ENCODE assay signal across 9 cellular contexts in genomic region chr1:7953850-7954609, GRCh38. TPM values are rescaled to one million over a fixed set of nuclear protein-coding genes. Genes with fewer than 3 reads are reported as not detected.
DNase-seq lines count a peak whose midpoint lies in the region; ATAC-seq and TF ChIP-seq lines count a peak whose summit lies in the region.
"Had no signal": no experiment of that assay in that cellular context is flagged by ENCODE, and none has a peak within 500 bp of the region (broad histone marks: within the 10 kb centered on the region; RNA-seq: fewer than 3 reads in every experiment).

No MANE protein-coding gene starts in this region.

- peak; percentile 91 for DNase-seq in Calu3
- DNase-seq in RPMI7951 (ENCODE audit: low read depth), result peak; percentile 89
- DNase-seq in activated effector memory CD4-positive, alpha-beta T cell treated with Interleukin-2 at 50 U/mL for 16 hours, result peak; percentile 58
- peak; percentile 84 for DNase-seq in fibroblast of the conjunctiva (ENCODE audit: low read depth)
- peak; percentile 97 for DNase-seq in occipital lobe (lab: John Stamatoyannopoulos, UW)
- peak; percentile 98 for DNase-seq in testis

- peaks cover 16% of the 10 kb centered on the region for H3K36me3 Mint-ChIP-seq in Calu3 (ENCODE audit: insufficient read depth, unreplicated experiment)

- intact Hi-C loops in Calu3 (cut with micrococcal nuclease; ENCODE audit: unreplicated experiment) (no loop called here), testis (cut with DNase I; ENCODE audit: low total_unique reads) (no loop called here)

- peak overlapping the region; percentile 53; the same call in 1 of the 2 replicates for H3K4me3 ChIP-seq in HUES6 (ENCODE audit: low read depth, low read length)
- H3K4me3 ChIP-seq in testis, result peak overlapping the region; percentile 61 to 73

- peak overlapping the region; percentile 73 for H3K4me3 Mint-ChIP-seq in Calu3 (ENCODE audit: low read depth, unreplicated experiment)
- H3K4me3 Mint-ChIP-seq: neural crest cell had no signal

- peak overlapping the region; percentile 63 for H3K27ac Mint-ChIP-seq in Calu3 (ENCODE audit: unreplicated experiment)

- H3K36me3 ChIP-seq in HUES6 (ENCODE audit: control insufficient read depth, insufficient read depth, low read length), result no peaks in the 10 kb centered on the region
- no peaks in the 10 kb centered on the region for H3K36me3 ChIP-seq in testis (ENCODE audit: low read depth, missing control alignments)

- WGBS in testis, 2 donors, result 2% methylated on average over 23 to 65 of the region's 65 CpGs

- peak; percentile 97 for ATAC-seq in GM21381 (IDR thresholded peaks at IDR 0.05; ENCODE audit: unreplicated experiment)

- no peak for TF ChIP-seq CTCF in Calu3 (IDR thresholded peaks at IDR 0.05; ENCODE audit: unreplicated experiment)
- TF ChIP-seq CTCF in testis (IDR thresholded peaks at IDR 0.05), result no peak

- no peak overlapping the region for H3K27ac ChIP-seq in HUES6 (ENCODE audit: low read depth, low read length)
- peak overlapping the region; percentile 71 to 75 for H3K27ac ChIP-seq in testis

- no peaks in the 10 kb centered on the region for H3K4me1 ChIP-seq in HUES6 (ENCODE audit: control insufficient read depth, insufficient read depth, low read length)
- H3K4me1 ChIP-seq in testis, result no peaks in the 10 kb centered on the region

- H3K9me3 ChIP-seq in HUES6 (ENCODE audit: control insufficient read depth, insufficient read depth, low read depth, low read length) (peaks cover 5% of the 10 kb centered on the region), testis (no peaks in the 10 kb centered on the region)

- no TSS peak for BruUV-seq in Calu3 (replicated peaks; lab: Mats Ljungman, UMichigan)

- no peak overlapping the region for H3K9ac ChIP-seq in HUES6 (ENCODE audit: low read length)

- no peaks in the 10 kb centered on the region for H3K9me3 Mint-ChIP-seq in Calu3 (ENCODE audit: low read depth, unreplicated experiment)

- peaks cover 12% of the 10 kb centered on the region for H3K27me3 Mint-ChIP-seq in Calu3 (ENCODE audit: unreplicated experiment)

- no peak for TF ChIP-seq POLR2A in testis (IDR thresholded peaks at IDR 0.05)

- no peaks in the 10 kb centered on the region for H3K4me1 Mint-ChIP-seq in Calu3 (ENCODE audit: low read depth, unreplicated experiment)
- H3K4me1 Mint-ChIP-seq: neural crest cell had no signal

- no peaks in the 10 kb centered on the region for H3K27me3 ChIP-seq in HUES6 (ENCODE audit: control insufficient read depth, insufficient read depth, low read length)
- no peaks in the 10 kb centered on the region for H3K27me3 ChIP-seq in testis

- CTCF ChIA-PET in Calu3 (lab: Charles Lee), result no interaction called here

RNA-seq across cellular contexts. Expression of gene PARK7, which starts 7.5 kb away (rescaled TPM):
- total RNA-seq in Calu3 (2022) (207 and 209 TPM in 2 replicates), occipital lobe (112 TPM), testis (100 to 1,000 TPM; 110 to 129 TPM)
- 382 and 422 TPM in 2 replicates for total RNA-seq in RPMI7951 (2014; rRNA removed; shearing (Covaris generic))
- polyA plus RNA-seq in testis (ENCODE audit: insufficient read depth, low read depth, low replicate concordance), result 281 TPM

RNA-seq across cellular contexts. Expression of gene TNFRSF9, which starts 13.4 kb away (rescaled TPM):
- 0.42 and 0.44 TPM in 2 replicates for total RNA-seq in Calu3 (2022)
- total RNA-seq in RPMI7951 (2014; rRNA removed; shearing (Covaris generic)), result 4.1 and 4.2 TPM in 2 replicates
- not detected for total RNA-seq in occipital lobe
- total RNA-seq in testis, result under 1 TPM; 0.06 to 0.08 TPM
- 0.24 TPM for polyA plus RNA-seq in testis (ENCODE audit: insufficient read depth, low read depth, low replicate concordance)
